ENCODE assay signal across 1 cellular context in genomic region chr17:6376901-6377300, GRCh38.
TF ChIP-seq lines count a peak whose summit lies in the region.

No MANE protein-coding gene starts in this region.

TF ChIP-seq in H1, 55 proteins besides CTCF, POLR2A, EP300 and RAD21:
- no peak for TF ChIP-seq GTF2F1 (IDR thresholded peaks at IDR 0.05; ENCODE audit: borderline replicate concordance, low read depth, low read length)
- TF ChIP-seq TEAD4 (IDR thresholded peaks at IDR 0.05; ENCODE audit: low read depth, low read length): no peak
- TF ChIP-seq CHD7 (IDR thresholded peaks at IDR 0.05; ENCODE audit: insufficient replicate concordance, low read length): no peak
- no peak for TF ChIP-seq USF2 (IDR thresholded peaks at IDR 0.05; ENCODE audit: low read length)
- TF ChIP-seq NANOG (IDR thresholded peaks at IDR 0.05; ENCODE audit: insufficient read depth, low read depth, low read length, poor library complexity, severe bottlenecking): no peak
- TF ChIP-seq SP2 (IDR thresholded peaks at IDR 0.05; ENCODE audit: low read length): no peak
- no peak for TF ChIP-seq YY1 (IDR thresholded peaks at IDR 0.05; ENCODE audit: low read depth, low read length)
- TF ChIP-seq SUZ12 (IDR thresholded peaks at IDR 0.05; ENCODE audit: low read length): no peak
- no peak for TF ChIP-seq CREB1 (IDR thresholded peaks at IDR 0.05)
- no peak for TF ChIP-seq SIN3A (conservative IDR thresholded peaks at IDR 0.05 in 1 of 2, IDR thresholded peaks at IDR 0.05 in 1 of 2; ENCODE audit: low read depth in 1 of 2, low read length in 2 of 2)
- TF ChIP-seq TAF1 (IDR thresholded peaks at IDR 0.05; ENCODE audit: low read depth, low read length): no peak
